Comparison of ENCODE assay signal across 8 cellular contexts in genomic region chr19:4583961-4584669, GRCh38. TPM values are rescaled to one million over a fixed set of nuclear protein-coding genes. Genes with fewer than 3 reads are reported as not detected.
DNase-seq lines count a peak whose midpoint lies in the region; ATAC-seq and TF ChIP-seq lines count a peak whose summit lies in the region.

No MANE protein-coding gene starts in this region.

- H3K27me3 ChIP-seq in breast epithelium = peaks cover 13 to 59% of the 10 kb centered on the region in 2 donors

- TF ChIP-seq POLR2A in breast epithelium (IDR thresholded peaks at IDR 0.05) = no peak

- 3 to 5% methylated on average over 36 to 47 of the region's 49 CpGs for WGBS in mesodermal cell (ENCODE audit: insufficient coverage in 2 of 2), 2 experiments

- DNase-seq in AG10803 (ENCODE audit: low read depth) (peak; percentile 31), HuH-7.5 (ENCODE audit: low spot score) (peak; percentile 93), breast epithelium (ENCODE audit: low spot score in 2 of 2) (no peak), NAMALWA (ENCODE audit: low spot score) (no peak), activated gamma-delta T cell treated with Interleukin-2 at 50 U/mL for 16 hours (no peak), NCI-H524 (lab: John Stamatoyannopoulos, UW) (no peak)

- intact Hi-C loops in breast epithelium (cut with DNase I; ENCODE audit: low total_unique reads) = no loop called here

- H3K4me1 ChIP-seq in breast epithelium (peaks cover 0 to 3% of the 10 kb centered on the region in 2 donors), mesodermal cell (ENCODE audit: control insufficient read depth, insufficient read depth, low read length, poor library complexity, severe bottlenecking) (peaks cover 13% of the 10 kb centered on the region)

- no peaks in the 10 kb centered on the region for H3K36me3 ChIP-seq in breast epithelium
- H3K36me3 ChIP-seq in mesodermal cell (ENCODE audit: control insufficient read depth, insufficient read depth, low read length) = no peaks in the 10 kb centered on the region

- TF ChIP-seq CTCF in AG10803 (conservative IDR thresholded peaks at IDR 0.05; ENCODE audit: low read length) (no peak), breast epithelium (IDR thresholded peaks at IDR 0.05) (no peak)

- H3K27ac ChIP-seq in breast epithelium (no peak overlapping the region), mesodermal cell (ENCODE audit: low read depth, low read length, severe bottlenecking) (no peak overlapping the region)

- ATAC-seq in HG02623 (IDR thresholded peaks at IDR 0.05; ENCODE audit: unreplicated experiment) = no peak

- H3K4me3 ChIP-seq in AG10803 (ENCODE audit: low read length) (peak overlapping the region; percentile 50), breast epithelium (peak overlapping the region; percentile 24 to 65 (median 42)), mesodermal cell (ENCODE audit: extremely low read depth, insufficient read depth, low read length, poor library complexity, severe bottlenecking) (peak overlapping the region; percentile 49)

- H3K9me3 ChIP-seq in breast epithelium = no peaks in the 10 kb centered on the region
- no peaks in the 10 kb centered on the region for H3K9me3 ChIP-seq in mesodermal cell (ENCODE audit: control insufficient read depth, low read length)

RNA-seq across cellular contexts. Expression of gene SEMA6B, which starts 24.6 kb away (rescaled TPM):
- total RNA-seq in breast epithelium = 1 to 10 TPM; 2.3 to 8.8 (median 3.2) TPM
- 10.8 TPM for polyA plus RNA-seq in mesodermal cell (2013, experiment 1 of 2)
- polyA plus RNA-seq in mesodermal cell (2013, experiment 2 of 2) = 10.8 TPM

RNA-seq across cellular contexts. Expression of gene LRG1, which starts 44.3 kb away (rescaled TPM):
- total RNA-seq in breast epithelium = 10 to 100 TPM in 1 of 3 donors, 1 to 10 TPM in 1, under 1 TPM in 1; 0.64 to 14.7 (median 5.7) TPM
- 1.6 TPM for polyA plus RNA-seq in mesodermal cell (2013, experiment 1 of 2)
- polyA plus RNA-seq in mesodermal cell (2013, experiment 2 of 2) = 1.1 TPM

RNA-seq across cellular contexts. Expression of gene PLIN5, which starts 49.1 kb away (rescaled TPM):
- total RNA-seq in breast epithelium = 10 to 100 TPM; 10.4 to 26.2 (median 15.4) TPM
- 0.41 TPM for polyA plus RNA-seq in mesodermal cell (2013, experiment 1 of 2)
- 0.20 TPM for polyA plus RNA-seq in mesodermal cell (2013, experiment 2 of 2)

RNA-seq across cellular contexts. Expression of gene TNFAIP8L1, which starts 55.2 kb away (rescaled TPM):
- 1 to 10 TPM; 1.6 to 3.6 (median 2.9) TPM for total RNA-seq in breast epithelium
- polyA plus RNA-seq in mesodermal cell (2013, experiment 1 of 2) = 18.1 TPM
- 14.3 TPM for polyA plus RNA-seq in mesodermal cell (2013, experiment 2 of 2)

Comparison
In these comparisons a context has a peak if more than half of its experiments do, and no peak if none do; other contexts are left out.
1. DNase-seq: peak in AG10803 (single experiment) and HuH-7.5 (single experiment); none in breast epithelium (0 of 2), NAMALWA (single experiment), activated gamma-delta T cell treated with Interleukin-2 at 50 U/mL for 16 hours (single experiment) and NCI-H524 (0 of 2).
2. Peak in every context shown above with its lines, with median percentiles within 50 percentile points of each other: H3K4me3 ChIP-seq.